In the genomic region with DNA sequence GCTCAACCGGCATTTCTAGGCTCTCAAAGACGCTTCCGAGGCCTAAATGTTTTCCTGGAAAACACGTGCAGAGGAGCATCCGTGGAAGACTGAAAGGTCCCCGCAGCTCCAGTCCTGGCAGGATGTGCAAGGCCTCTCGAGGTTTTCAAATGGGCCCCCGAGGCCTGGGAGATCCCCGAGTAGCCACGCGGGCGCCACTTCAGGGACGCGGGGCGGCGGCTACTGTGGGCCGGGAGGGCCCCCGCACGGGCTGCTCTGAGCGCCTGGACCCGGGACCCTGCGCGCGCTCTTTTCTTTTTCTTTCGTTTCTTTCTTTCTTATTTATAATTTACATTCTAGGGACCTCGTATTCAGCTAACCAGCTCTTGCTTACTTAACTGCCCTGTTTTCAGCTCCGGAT, we compare ENCODE assay signal across 11 cellular contexts. TPM values are rescaled to one million over a fixed set of nuclear protein-coding genes. Genes with fewer than 3 reads are reported as not detected.
DNase-seq lines count a peak whose midpoint lies in the region; ATAC-seq and TF ChIP-seq lines count a peak whose summit lies in the region.
"Had no signal": no experiment of that assay in that cellular context is flagged by ENCODE, and none has a peak within 500 bp of the region (broad histone marks: within the 10 kb centered on the region; RNA-seq: fewer than 3 reads in every experiment).

No MANE protein-coding gene starts in this region.

- H3K36me3 ChIP-seq in endodermal cell (ENCODE audit: control insufficient read depth, insufficient read depth, low read length) (no peaks in the 10 kb centered on the region), right lobe of liver (no peaks in the 10 kb centered on the region)

- H3K27ac Mint-ChIP-seq in endodermal cell (no peak overlapping the region), nephron progenitor cell (no peak overlapping the region)

- H3K27me3 Mint-ChIP-seq in endodermal cell (ENCODE audit: insufficient read depth) (peaks cover 77% of the 10 kb centered on the region), nephron progenitor cell (ENCODE audit: low read depth, poor library complexity) (peaks cover 84% of the 10 kb centered on the region)

- TF ChIP-seq CTCF in AG09309 (IDR thresholded peaks at IDR 0.05; ENCODE audit: control insufficient read depth, insufficient read depth, low read depth, low read length, missing control alignments) (no peak), HFF-Myc (IDR thresholded peaks at IDR 0.05; ENCODE audit: low read depth, low read length, missing control alignments) (no peak), endodermal cell (conservative IDR thresholded peaks at IDR 0.05) (no peak), nephron progenitor cell (IDR thresholded peaks at IDR 0.05) (no peak), right lobe of liver (IDR thresholded peaks at IDR 0.05) (no peak)

- POLR2A ChIA-PET in HEK293T (lab: Yijun Ruan, JAX): no interaction called here

- DNase-seq in AG09309 (ENCODE audit: low read depth) (no peak), HFF-Myc (ENCODE audit: extremely low read depth, low read depth) (no peak), endodermal cell (no peak), nephron progenitor cell (no peak), right lobe of liver (no peak), HEK293T (ENCODE audit: extremely low spot score) (no peak), NCI-H1092 (lab: John Stamatoyannopoulos, UW) (no peak), iPS-NIHi7 (ENCODE audit: extremely low spot score) (no peak)
- DNase-seq: anterior cingulate cortex; NCI-H2227 treated with DMSO at 0.1 percent for 48 hours; stimulated activated naive CD4-positive, alpha-beta T cell had no signal

- TF ChIP-seq POLR2A in right lobe of liver (IDR thresholded peaks at IDR 0.05): no peak

- H3K36me3 Mint-ChIP-seq in endodermal cell (ENCODE audit: low read depth) (no peaks in the 10 kb centered on the region), nephron progenitor cell (ENCODE audit: low read depth) (no peaks in the 10 kb centered on the region)

- H3K9me3 Mint-ChIP-seq in endodermal cell (no peaks in the 10 kb centered on the region), nephron progenitor cell (no peaks in the 10 kb centered on the region)

- CTCF ChIA-PET in HEK293T (lab: Yijun Ruan, JAX): no interaction called here

- H3K27me3 ChIP-seq in endodermal cell (ENCODE audit: control insufficient read depth, insufficient read depth, low read length, poor library complexity, severe bottlenecking) (peaks cover 74% of the 10 kb centered on the region), right lobe of liver (peaks cover 11 to 42% of the 10 kb centered on the region in 2 donors)

- H3K4me3 ChIP-seq in AG09309 (ENCODE audit: control insufficient read depth, low read depth, low read length) (peak overlapping the region; percentile 37), HFF-Myc (replicated peaks; ENCODE audit: low read depth, low read length) (peak overlapping the region; percentile 39), endodermal cell (ENCODE audit: low read length) (peak overlapping the region; percentile 93), right lobe of liver (no peak overlapping the region)

- 11 to 27% methylated on average over 13 to 27 of the region's 27 CpGs for WGBS in endodermal cell (ENCODE audit: insufficient coverage in 1 of 2, insufficient read length in 1 of 2), 2 experiments
- 0% methylated on average over 20 of the region's 27 CpGs for WGBS in right lobe of liver (ENCODE audit: insufficient coverage, low coverage, low lambda C conversion rate, missing lambda C conversion rate)

- H3K4me1 ChIP-seq in endodermal cell (ENCODE audit: control insufficient read depth, insufficient read depth, low read length) (peaks cover 4% of the 10 kb centered on the region), right lobe of liver (peaks cover 0 to 25% (median 0%) of the 10 kb centered on the region in 4 donors)

- H3K4me3 Mint-ChIP-seq in endodermal cell (peak overlapping the region; percentile 67), nephron progenitor cell (peak overlapping the region; percentile 83)

- intact Hi-C loops in right lobe of liver (cut with DNase I): no loop called here

- H3K9me3 ChIP-seq in endodermal cell (ENCODE audit: control insufficient read depth, low read length) (no peaks in the 10 kb centered on the region), right lobe of liver (no peaks in the 10 kb centered on the region)

- no peak overlapping the region for H3K27ac ChIP-seq in endodermal cell (ENCODE audit: low read depth, low read length)
- no peak overlapping the region for H3K27ac ChIP-seq in right lobe of liver

- no peak for ATAC-seq in right lobe of liver

- H3K9ac ChIP-seq in endodermal cell (ENCODE audit: extremely low read depth, low read length, poor library complexity, severe bottlenecking): peak overlapping the region; percentile 47

- H3K4me1 Mint-ChIP-seq in endodermal cell: peaks cover 32% of the 10 kb centered on the region
- peaks cover 48% of the 10 kb centered on the region for H3K4me1 Mint-ChIP-seq in nephron progenitor cell

TF ChIP-seq in HEK293T, 16 proteins besides CTCF, POLR2A, EP300 and RAD21:
- TF ChIP-seq ZNF384 (IDR thresholded peaks at IDR 0.05): no peak
- TF ChIP-seq, protein P1, sequence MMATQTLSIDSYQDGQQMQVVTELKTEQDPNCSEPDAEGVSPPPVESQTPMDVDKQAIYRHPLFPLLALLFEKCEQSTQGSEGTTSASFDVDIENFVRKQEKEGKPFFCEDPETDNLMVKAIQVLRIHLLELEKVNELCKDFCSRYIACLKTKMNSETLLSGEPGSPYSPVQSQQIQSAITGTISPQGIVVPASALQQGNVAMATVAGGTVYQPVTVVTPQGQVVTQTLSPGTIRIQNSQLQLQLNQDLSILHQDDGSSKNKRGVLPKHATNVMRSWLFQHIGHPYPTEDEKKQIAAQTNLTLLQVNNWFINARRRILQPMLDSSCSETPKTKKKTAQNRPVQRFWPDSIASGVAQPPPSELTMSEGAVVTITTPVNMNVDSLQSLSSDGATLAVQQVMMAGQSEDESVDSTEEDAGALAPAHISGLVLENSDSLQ (IDR thresholded peaks at IDR 0.05): no peak
- TF ChIP-seq NFRKB (IDR thresholded peaks at IDR 0.05): no peak
- no peak for TF ChIP-seq CTBP1 (IDR thresholded peaks at IDR 0.05; ENCODE audit: borderline replicate concordance)
- TF ChIP-seq ELF4 (IDR thresholded peaks at IDR 0.05): no peak
- TF ChIP-seq SUZ12 (IDR thresholded peaks at IDR 0.05): no peak
- TF ChIP-seq SP1 (IDR thresholded peaks at IDR 0.05): no peak
- TF ChIP-seq ARNT (IDR thresholded peaks at IDR 0.05): no peak

RNA-seq across cellular contexts. Expression of gene IRX2, which starts 4.3 kb away (rescaled TPM):
- 1 to 10 TPM; 4.2 to 6.9 TPM for total RNA-seq in endodermal cell
- polyA plus RNA-seq in endodermal cell (2013, experiment 1 of 2): 67.3 TPM
- 57.3 TPM for polyA plus RNA-seq in endodermal cell (2013, experiment 2 of 2)
- not detected for total RNA-seq in right lobe of liver

Comparison
In these comparisons a context has a peak if more than half of its experiments do, and no peak if none do; other contexts are left out.
1. H3K4me3 ChIP-seq: peak in AG09309 (single experiment), HFF-Myc (single experiment) and endodermal cell (single experiment); none in right lobe of liver (0 of 3).
2. RNA of gene IRX2, which starts 4.3 kb away (total RNA-seq): 4.2 to 6.9 TPM in endodermal cell; not detected in right lobe of liver; every median in the first group is over 4 times any median in the second.